In the genomic region with DNA sequence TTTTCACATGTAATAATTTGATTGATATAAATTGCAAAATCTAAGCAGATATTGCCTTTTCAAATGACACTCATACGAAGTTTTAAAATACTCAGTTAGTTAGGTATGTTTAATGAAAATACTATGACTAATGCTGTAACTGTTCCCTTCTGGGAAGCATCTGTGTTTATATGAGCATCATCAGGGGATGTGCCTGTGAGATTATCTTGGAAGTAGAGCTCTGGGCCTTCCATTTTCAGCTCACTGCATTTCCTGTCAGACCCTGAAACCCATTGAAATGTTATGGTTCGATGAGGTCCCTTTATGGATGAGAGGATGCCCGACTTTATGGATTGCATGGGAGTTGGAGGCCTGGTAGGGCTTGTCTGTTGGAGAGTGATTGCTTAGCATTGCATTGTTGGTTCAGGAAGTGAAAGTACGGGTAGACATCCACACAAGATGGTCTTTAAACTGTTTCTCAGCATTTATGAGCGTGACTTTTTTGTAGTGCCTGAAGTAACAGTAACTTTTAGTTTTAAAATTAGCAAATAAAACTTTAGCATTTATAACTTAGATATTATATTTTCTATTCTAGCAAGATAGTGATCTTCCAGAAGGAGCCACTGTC, we compare ENCODE assay signal across 15 cellular contexts. TPM values are rescaled to one million over a fixed set of nuclear protein-coding genes. Genes with fewer than 3 reads are reported as not detected.
DNase-seq lines count a peak whose midpoint lies in the region; TF ChIP-seq lines count a peak whose summit lies in the region.
"Had no signal": no experiment of that assay in that cellular context is flagged by ENCODE, and none has a peak within 500 bp of the region (broad histone marks: within the 10 kb centered on the region; RNA-seq: fewer than 3 reads in every experiment).

No MANE protein-coding gene starts in this region.

- H3K4me1 Mint-ChIP-seq in nephron progenitor cell, result no peaks in the 10 kb centered on the region

- H3K27me3 Mint-ChIP-seq in nephron progenitor cell (ENCODE audit: low read depth, poor library complexity), result no peaks in the 10 kb centered on the region

- no peaks in the 10 kb centered on the region for H3K9me3 ChIP-seq in sigmoid colon
- H3K9me3 ChIP-seq: A549, neutrophil, thoracic aorta had no signal

- no peak overlapping the region for H3K4me3 Mint-ChIP-seq in nephron progenitor cell
- H3K4me3 Mint-ChIP-seq: T-helper 2 cell treated with Interferon-gamma antibody and Interleukin-4, amounts not matched to agents 5 μg/mL and 100 μg/mL, for 36 hours had no signal

- no peak overlapping the region for H3K27ac Mint-ChIP-seq in nephron progenitor cell
- H3K27ac Mint-ChIP-seq: T-helper 2 cell treated with Interferon-gamma antibody and Interleukin-4, amounts not matched to agents 5 μg/mL and 100 μg/mL, for 36 hours had no signal

- peaks cover 61% of the 10 kb centered on the region for H3K36me3 Mint-ChIP-seq in nephron progenitor cell (ENCODE audit: low read depth)

- TF ChIP-seq CTCF in WI38 (IDR thresholded peaks at IDR 0.05; ENCODE audit: low read depth, low read length), result no peak
- no peak for TF ChIP-seq CTCF in fibroblast of pulmonary artery (IDR thresholded peaks at IDR 0.05; ENCODE audit: low read length, missing control alignments)
- TF ChIP-seq CTCF in sigmoid colon (IDR thresholded peaks at IDR 0.05), result no peak
- no peak for TF ChIP-seq CTCF in nephron progenitor cell (IDR thresholded peaks at IDR 0.05)

- H3K36me3 ChIP-seq in sigmoid colon, result peaks cover 18 to 90% (median 45%) of the 10 kb centered on the region in 4 donors

- intact Hi-C loops in sigmoid colon (cut with DNase I), result no loop called here

- H3K4me1 ChIP-seq in sigmoid colon, result peaks cover 0 to 11% (median 6%) of the 10 kb centered on the region in 4 donors
- H3K4me1 ChIP-seq: A549 had no signal

- TF ChIP-seq EP300 in sigmoid colon (IDR thresholded peaks at IDR 0.05), result no peak

- H3K9me3 Mint-ChIP-seq in nephron progenitor cell, result no peaks in the 10 kb centered on the region
- H3K9me3 Mint-ChIP-seq: T-helper 2 cell treated with Interferon-gamma antibody and Interleukin-4, amounts not matched to agents 5 μg/mL and 100 μg/mL, for 36 hours had no signal

- peak overlapping the region; percentile 5; the same call in 1 of the 2 replicates for H3K4me3 ChIP-seq in WI38 (ENCODE audit: low read depth, low read length)
- H3K4me3 ChIP-seq in fibroblast of pulmonary artery (replicated peaks; ENCODE audit: low read depth, low read length), result no peak overlapping the region
- no peak overlapping the region for H3K4me3 ChIP-seq in sigmoid colon
- H3K4me3 ChIP-seq: A549, thoracic aorta had no signal

- peak overlapping the region in 3 of 4 donors; percentile 46 to 54 (median 53) for H3K27ac ChIP-seq in sigmoid colon
- H3K27ac ChIP-seq: A549, neutrophil, thoracic aorta had no signal

- TF ChIP-seq POLR2A in sigmoid colon (IDR thresholded peaks at IDR 0.05), result no peak

- peak; percentile 49 for DNase-seq in SIG-M5 treated with dmso at 0.1 percent for 504 hours (lab: John Stamatoyannopoulos, UW; ENCODE audit: unreplicated experiment)
- no peak for DNase-seq in SIG-M5 (lab: John Stamatoyannopoulos, UW)
- DNase-seq in fibroblast of pulmonary artery (ENCODE audit: low read depth), result peak; percentile 69
- DNase-seq in sigmoid colon, result no peak
- no peak for DNase-seq in AML-193 (lab: John Stamatoyannopoulos, UW)
- DNase-seq in anterior cingulate cortex (lab: John Stamatoyannopoulos, UW), result no peak
- no peak for DNase-seq in nephron progenitor cell
- DNase-seq: hypothalamus; NK-92 treated with Interleukin-12 subunit alpha and Interleukin-12 subunit beta, amount 100 ng/mL, for 24 hours; stimulated activated CD4-positive, alpha-beta T cell treated with anti-CD3 and anti-CD28 coated beads, Interleukin-4, amount 100 ng/mL, for 24 hours had no signal

- 82 to 85% methylated on average over 5 of the region's 5 CpGs for WGBS in sigmoid colon, 2 donors

- no peaks in the 10 kb centered on the region for H3K27me3 ChIP-seq in sigmoid colon
- H3K27me3 ChIP-seq: neutrophil had no signal

RNA-seq across cellular contexts. Expression of gene ELP2, which starts 28.7 kb away (rescaled TPM):
- 10 to 100 TPM; 51.7 to 77.2 (median 67.2) TPM for total RNA-seq in sigmoid colon
- polyA plus RNA-seq in sigmoid colon, result 10 to 100 TPM; 14.3 to 32.7 (median 21.6) TPM

RNA-seq across cellular contexts. Expression of gene MOCOS, which starts 28.9 kb away (rescaled TPM):
- 1 to 10 TPM in 2 of 4 donors, under 1 TPM in 2; 0.49 to 1.8 (median 1.0) TPM for total RNA-seq in sigmoid colon
- 1 to 10 TPM; 1.8 to 3.6 (median 2.5) TPM for polyA plus RNA-seq in sigmoid colon

RNA-seq across cellular contexts. Expression of gene SLC39A6, which starts 29.2 kb away (rescaled TPM):
- 10 to 100 TPM; 28.1 to 34.6 (median 31.8) TPM for total RNA-seq in sigmoid colon
- polyA plus RNA-seq in sigmoid colon, result 10 to 100 TPM in 1 of 3 donors, 1 to 10 TPM in 2; 1.8 to 13.5 (median 3.0) TPM

Comparison
In these comparisons a context has a peak if more than half of its experiments do, and no peak if none do; other contexts are left out.
1. DNase-seq: peak in SIG-M5 treated with dmso at 0.1 percent for 504 hours (single experiment) and fibroblast of pulmonary artery (single experiment); none in SIG-M5 (single experiment), sigmoid colon (single experiment), AML-193 (0 of 2), anterior cingulate cortex (0 of 58) and nephron progenitor cell (single experiment).